Comparison of ENCODE assay signal across 24 cellular contexts in genomic region chr1:224053456-224053855, GRCh38.
"Had no signal": no experiment of that assay in that cellular context is flagged by ENCODE, and none has a peak within 500 bp of the region (broad histone marks: within the 10 kb centered on the region; RNA-seq: fewer than 3 reads in every experiment).

No MANE protein-coding gene starts in this region.

- DNase-seq: effector CD4-positive, alpha-beta T cell; esophagus squamous epithelium; kidney; left cardiac atrium; left ventricle myocardium inferior; lower lobe of right lung; midbrain; naive B cell; occipital lobe; pancreas; psoas muscle; retina; right lobe of liver; stimulated activated CD4-positive, alpha-beta T cell treated with anti-CD3 and anti-CD28 coated beads, Interleukin-4, amount 100 ng/mL, for 1 hour; stimulated activated CD8-positive, alpha-beta memory T cell treated with anti-CD3 and anti-CD28 coated beads, Interleukin-4, amount 100 ng/mL, for 48 hours; stimulated activated naive CD8-positive, alpha-beta T cell treated with anti-CD3 and anti-CD28 coated beads, Interleukin-15, Interleukin-2, amounts not matched to agents 100 U/mL and 50 U/mL, for 24 hours; thyroid gland had no signal

- H3K4me3 Mint-ChIP-seq: dendritic cell treated with granulocyte-macrophage colony-stimulating factor and Interleukin-4, amounts not matched to agents 40 ng/mL and 50 ng/mL, for 4 days; naive B cell; nephron; stimulated activated effector memory CD8-positive, alpha-beta T cell treated with anti-CD3 and anti-CD28 coated beads, Interleukin-12 subunit alpha, Interleukin-12 subunit beta, amount 100 ng/mL, for 72 hours; type B pancreatic cell had no signal

- H3K27ac ChIP-seq: esophagus squamous epithelium, gastroesophageal sphincter, hepatocyte, left ventricle myocardium inferior, lower lobe of right lung, pancreas, psoas muscle, right lobe of liver, suprapubic skin, thyroid gland had no signal

- H3K4me3 ChIP-seq: esophagus squamous epithelium, gastroesophageal sphincter, hepatocyte, left ventricle myocardium inferior, lower lobe of right lung, pancreas, psoas muscle, right lobe of liver, suprapubic skin, thyroid gland had no signal

- H3K27me3 Mint-ChIP-seq: dendritic cell treated with granulocyte-macrophage colony-stimulating factor and Interleukin-4, amounts not matched to agents 40 ng/mL and 50 ng/mL, for 4 days; type B pancreatic cell had no signal

- H3K9me3 Mint-ChIP-seq: nephron; stimulated activated effector memory CD8-positive, alpha-beta T cell treated with anti-CD3 and anti-CD28 coated beads, Interleukin-12 subunit alpha, Interleukin-12 subunit beta, amount 100 ng/mL, for 72 hours; type B pancreatic cell had no signal

- ATAC-seq: gastroesophageal sphincter; left cardiac atrium; lower lobe of right lung; pancreas; psoas muscle; right lobe of liver; stimulated activated effector memory CD8-positive, alpha-beta T cell treated with anti-CD3 and anti-CD28 coated beads, Interleukin-12 subunit alpha, Interleukin-12 subunit beta, amount 100 ng/mL, for 72 hours; stimulated activated naive CD8-positive, alpha-beta T cell treated with anti-CD3 and anti-CD28 coated beads, Interleukin-15, Interleukin-2, amounts not matched to agents 100 U/mL and 50 U/mL, for 24 hours had no signal

- H3K4me1 ChIP-seq: gastroesophageal sphincter, lower lobe of right lung, pancreas, psoas muscle, right lobe of liver, thyroid gland had no signal

- H3K4me2 ChIP-seq: hepatocyte had no signal

- H3K4me1 Mint-ChIP-seq: nephron; stimulated activated effector memory CD8-positive, alpha-beta T cell treated with anti-CD3 and anti-CD28 coated beads, Interleukin-12 subunit alpha, Interleukin-12 subunit beta, amount 100 ng/mL, for 72 hours had no signal

- H3K9me3 ChIP-seq: esophagus squamous epithelium, gastroesophageal sphincter, left ventricle myocardium inferior, lower lobe of right lung, pancreas, psoas muscle, right lobe of liver, suprapubic skin, thyroid gland had no signal

- H3K79me2 ChIP-seq: hepatocyte had no signal

- H3K36me3 ChIP-seq: esophagus squamous epithelium, gastroesophageal sphincter, left ventricle myocardium inferior, lower lobe of right lung, pancreas, right lobe of liver, suprapubic skin, thyroid gland had no signal

- H3K36me3 Mint-ChIP-seq: naive B cell; stimulated activated effector memory CD8-positive, alpha-beta T cell treated with anti-CD3 and anti-CD28 coated beads, Interleukin-12 subunit alpha, Interleukin-12 subunit beta, amount 100 ng/mL, for 72 hours; type B pancreatic cell had no signal

- H3K27me3 ChIP-seq: esophagus squamous epithelium, hepatocyte, pancreas, right lobe of liver, suprapubic skin, thyroid gland had no signal

- H3K27ac Mint-ChIP-seq: dendritic cell treated with granulocyte-macrophage colony-stimulating factor and Interleukin-4, amounts not matched to agents 40 ng/mL and 50 ng/mL, for 4 days; nephron; stimulated activated effector memory CD8-positive, alpha-beta T cell treated with anti-CD3 and anti-CD28 coated beads, Interleukin-12 subunit alpha, Interleukin-12 subunit beta, amount 100 ng/mL, for 72 hours; type B pancreatic cell had no signal

- H2AFZ ChIP-seq: hepatocyte had no signal
